Comparison of ENCODE assay signal across 13 cellular contexts in the genomic region with DNA sequence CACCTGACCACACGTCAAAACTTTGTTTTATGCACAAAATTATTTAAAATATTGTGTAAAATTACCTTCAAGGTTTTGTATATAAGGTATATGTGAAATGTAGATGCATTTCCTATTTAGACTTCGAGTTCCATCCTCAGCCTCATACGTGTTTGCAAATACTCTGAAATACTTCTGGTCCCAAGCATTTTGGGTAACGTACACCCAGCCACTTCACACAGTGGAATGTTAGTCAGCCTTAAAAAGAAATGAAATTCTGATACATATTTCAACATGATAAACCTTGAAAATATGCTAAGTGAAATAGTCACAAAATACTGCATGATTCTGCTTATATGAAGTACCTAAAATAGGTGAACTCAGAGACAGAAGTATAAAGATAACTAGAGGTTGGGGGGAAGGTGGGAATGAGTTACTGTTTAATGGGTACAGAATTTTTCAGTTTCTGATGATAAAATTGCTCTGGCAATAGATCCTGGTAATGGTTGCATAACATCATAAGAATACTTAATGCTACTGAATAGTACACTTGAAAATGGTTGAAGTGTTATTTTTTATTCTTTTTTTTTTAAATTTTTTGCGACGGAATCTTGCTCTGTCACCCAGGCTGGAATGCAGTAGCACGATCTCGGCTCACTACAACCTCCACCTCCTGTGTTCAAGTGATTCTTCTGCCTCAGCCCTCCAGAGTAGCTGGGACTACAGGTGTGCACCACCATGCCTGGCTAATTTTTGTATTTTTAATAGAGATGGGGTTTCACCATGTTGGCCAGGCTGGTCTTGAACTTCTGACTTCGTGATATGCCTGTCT. TPM values are rescaled to one million over a fixed set of nuclear protein-coding genes. Genes with fewer than 3 reads are reported as not detected.
A peak's percentile ranks its signal among the peaks of the same experiment; 100 is the strongest.
DNase-seq lines count a peak whose midpoint lies in the region; ATAC-seq and TF ChIP-seq lines count a peak whose summit lies in the region.
"Had no signal": no experiment of that assay in that cellular context is flagged by ENCODE, and none has a peak within 500 bp of the region (broad histone marks: within the 10 kb centered on the region; RNA-seq: fewer than 3 reads in every experiment).

No MANE protein-coding gene starts in this region.

- H3K4me3 Mint-ChIP-seq in activated naive CD4-positive, alpha-beta T cell treated with anti-CD3 and anti-CD28 coated beads, Interleukin-2, amount 50 U/mL, for 24 hours = no peak overlapping the region
- H3K4me3 Mint-ChIP-seq: B cell; CD4-positive, alpha-beta memory T cell; HFFc6 had no signal

- WGBS in prostate gland = 93% methylated on average over 9 of the region's 9 CpGs

- H3K4me1 ChIP-seq in HEK293 (ENCODE audit: control insufficient read depth, insufficient read depth, low read length) (no peaks in the 10 kb centered on the region), left lung (peaks cover 0 to 5% of the 10 kb centered on the region in 2 donors), upper lobe of right lung (no peaks in the 10 kb centered on the region), prostate gland (replicated peaks) (no peaks in the 10 kb centered on the region)
- H3K4me1 ChIP-seq: HAP-1 had no signal

- intact Hi-C loops in left lung (cut with DNase I) (no loop called here), upper lobe of right lung (cut with DNase I) (no loop called here), prostate gland (cut with DNase I) (no loop called here)

- peaks cover 84 to 97% of the 10 kb centered on the region in 2 experiments for H3K36me3 ChIP-seq in HEK293 (ENCODE audit: control insufficient read depth in 2 of 2, insufficient read depth in 1 of 2, low read length in 2 of 2)
- H3K36me3 ChIP-seq in left lung = peaks cover 0 to 97% of the 10 kb centered on the region in 2 donors
- H3K36me3 ChIP-seq in upper lobe of right lung = peaks cover 99% of the 10 kb centered on the region
- peaks cover 0 to 9% of the 10 kb centered on the region in 2 donors for H3K36me3 ChIP-seq in prostate gland

- peaks cover 12% of the 10 kb centered on the region for H3K4me1 Mint-ChIP-seq in activated naive CD4-positive, alpha-beta T cell treated with anti-CD3 and anti-CD28 coated beads, Interleukin-2, amount 50 U/mL, for 24 hours
- H3K4me1 Mint-ChIP-seq: B cell had no signal

- ATAC-seq in left lung (peak; percentile 89), upper lobe of right lung (peak; percentile 76)

- POLR2A ChIA-PET in HEK293 (lab: Yijun Ruan, JAX) = no interaction called here

- H3K27ac Mint-ChIP-seq in activated naive CD4-positive, alpha-beta T cell treated with anti-CD3 and anti-CD28 coated beads, Interleukin-2, amount 50 U/mL, for 24 hours = peak overlapping the region; percentile 17
- H3K27ac Mint-ChIP-seq: B cell, HFFc6 had no signal

- H3K4me3 ChIP-seq in HEK293 (ENCODE audit: low read depth, low read length) (no peak overlapping the region), left lung (no peak overlapping the region), upper lobe of right lung (no peak overlapping the region), prostate gland (no peak overlapping the region)
- H3K4me3 ChIP-seq: HAP-1 had no signal

- H3K27me3 ChIP-seq in left lung = no peaks in the 10 kb centered on the region
- no peaks in the 10 kb centered on the region for H3K27me3 ChIP-seq in upper lobe of right lung
- no peaks in the 10 kb centered on the region for H3K27me3 ChIP-seq in prostate gland (replicated peaks; ENCODE audit: insufficient read depth)

- H3K36me3 Mint-ChIP-seq in activated naive CD4-positive, alpha-beta T cell treated with anti-CD3 and anti-CD28 coated beads, Interleukin-2, amount 50 U/mL, for 24 hours = peaks cover 18% of the 10 kb centered on the region

- TF ChIP-seq CTCF in HEK293 (tag by site-specific recombination; IDR thresholded peaks at IDR 0.05) (no peak), left lung (IDR thresholded peaks at IDR 0.05) (no peak), upper lobe of right lung (IDR thresholded peaks at IDR 0.05) (no peak), prostate gland (IDR thresholded peaks at IDR 0.05) (no peak)

- CTCF ChIA-PET in HEK293 (lab: Yijun Ruan, JAX) = no interaction called here

- no peak for TF ChIP-seq POLR2A in prostate gland (IDR thresholded peaks at IDR 0.05)

- H3K9me3 ChIP-seq in HEK293 (ENCODE audit: control insufficient read depth, insufficient read depth, low read depth, low read length) (no peaks in the 10 kb centered on the region), left lung (no peaks in the 10 kb centered on the region), upper lobe of right lung (no peaks in the 10 kb centered on the region), prostate gland (no peaks in the 10 kb centered on the region)
- H3K9me3 ChIP-seq: HAP-1 had no signal

- H3K27ac ChIP-seq in HEK293 (ENCODE audit: extremely low read depth, low read depth, low read length) (no peak overlapping the region), left lung (peak overlapping the region in 1 of 2 donors; percentile 50), upper lobe of right lung (no peak overlapping the region), prostate gland (no peak overlapping the region)

- DNase-seq in activated naive CD4-positive, alpha-beta T cell (lab: John Stamatoyannopoulos, UW) = no peak
- DNase-seq in left lung (no peak), upper lobe of right lung (no peak), NCI-H2227 (lab: John Stamatoyannopoulos, UW; ENCODE audit: unreplicated experiment) (no peak), prostate gland (ENCODE audit: low spot score) (no peak)
- DNase-seq: C1 segment of cervical spinal cord; CD4-positive, alpha-beta memory T cell; DMS79; HFFc6 had no signal

- no peaks in the 10 kb centered on the region for H3K27me3 Mint-ChIP-seq in activated naive CD4-positive, alpha-beta T cell treated with anti-CD3 and anti-CD28 coated beads, Interleukin-2, amount 50 U/mL, for 24 hours
- H3K27me3 Mint-ChIP-seq: B cell; CD4-positive, alpha-beta memory T cell had no signal

- no peaks in the 10 kb centered on the region for H3K9me3 Mint-ChIP-seq in activated naive CD4-positive, alpha-beta T cell treated with anti-CD3 and anti-CD28 coated beads, Interleukin-2, amount 50 U/mL, for 24 hours
- H3K9me3 Mint-ChIP-seq: CD4-positive, alpha-beta memory T cell; HFFc6 had no signal

TF ChIP-seq in HEK293, 187 proteins besides CTCF, POLR2A, EP300 and RAD21:
- TF ChIP-seq ZFP41 (tag by site-specific recombination; IDR thresholded peaks at IDR 0.05; ENCODE audit: borderline replicate concordance) (no peak), ZNF660 (tag by site-specific recombination; IDR thresholded peaks at IDR 0.05) (no peak), ZNF600 (tag by site-specific recombination; IDR thresholded peaks at IDR 0.05) (peak; percentile 19; the same call in 1 of the 2 replicates), ZNF223 (tag by site-specific recombination; IDR thresholded peaks at IDR 0.05) (no peak), ZNF561 (tag by site-specific recombination; IDR thresholded peaks at IDR 0.05; ENCODE audit: borderline replicate concordance) (no peak), ZNF510 (tag by site-specific recombination; IDR thresholded peaks at IDR 0.05; ENCODE audit: insufficient replicate concordance) (no peak)

RNA-seq across cellular contexts. Expression of a gene that starts 24.0 kb away (rescaled TPM):
- total RNA-seq in left lung (10 to 100 TPM; 35.3 to 61.4 TPM), upper lobe of right lung (44.4 TPM), prostate gland (10 to 100 TPM; 47.6 to 73.2 TPM)

RNA-seq across cellular contexts. Expression of a gene that starts 51.2 kb away (rescaled TPM):
- 10 to 100 TPM; 73.7 to 91.6 TPM for total RNA-seq in left lung
- 75.6 TPM for total RNA-seq in upper lobe of right lung
- total RNA-seq in prostate gland = 10 to 100 TPM; 70.4 to 95.4 TPM
